In genomic region chr1:209513226-209513625, GRCh38 we compare ENCODE assay signal across 8 cellular contexts.
A peak's percentile ranks its signal among the peaks of the same experiment; 100 is the strongest.
DNase-seq lines count a peak whose midpoint lies in the region; ATAC-seq, FAIRE-seq and TF ChIP-seq lines count a peak whose summit lies in the region.

No MANE protein-coding gene starts in this region.

- intact Hi-C loops in K562 (cut with micrococcal nuclease) = loop anchor here (2.0 to 5.0 kb wide), 3 partner anchors 156 to 860 kb away; no protein-coding TSS in a partner anchor
- intact Hi-C loops in activated T-helper 1 cell treated with anti-CD3 and anti-CD28 coated beads, Interleukin-12 subunit alpha, Interleukin-12 subunit beta, Interleukin-2, Interleukin-4 antibody, amounts not matched to agents 30 ng/mL and 10 ng/mL and 1 ng/mL, durations not matched to agents 14 hours and 24 hours and 36 hours (cut with micrococcal nuclease) = no loop called here

- no peak overlapping the region for H3K4me3 ChIP-seq in HEK293 (ENCODE audit: low read depth, low read length)
- no peak overlapping the region for H3K4me3 ChIP-seq in K562

- H3K4me1 ChIP-seq in HEK293 (ENCODE audit: control insufficient read depth, insufficient read depth, low read length) = no peaks in the 10 kb centered on the region
- no peaks in the 10 kb centered on the region for H3K4me1 ChIP-seq in K562 (replicated peaks in 1 of 2; ENCODE audit: control insufficient read depth in 2 of 2, insufficient read depth in 2 of 2, low read length in 2 of 2)

- no peaks in the 10 kb centered on the region for H4K20me1 ChIP-seq in K562 (replicated peaks; ENCODE audit: control insufficient read depth, insufficient read depth, low read length)

- TF ChIP-seq EP300 in K562 (IDR thresholded peaks at IDR 0.05; ENCODE audit: low read length) = no peak

- peak; percentile 92 for FAIRE-seq in K562 (lab: Jason Lieb, UNC)

- POLR2A ChIA-PET in HEK293 (lab: Yijun Ruan, JAX) = no interaction called here
- POLR2A ChIA-PET in K562 (lab: Yijun Ruan, JAX) = no interaction called here

- H3K9me1 ChIP-seq in K562 (ENCODE audit: control insufficient read depth, insufficient read depth, low read length) = no peaks in the 10 kb centered on the region

- H3K27ac ChIP-seq in HEK293 (ENCODE audit: extremely low read depth, low read depth, low read length) (no peak overlapping the region), K562 (ENCODE audit: extremely low read depth, low read depth, low read length) (no peak overlapping the region)

- CTCF ChIA-PET in HEK293 (lab: Yijun Ruan, JAX) (interaction anchor here (0.6 to 5.9 kb wide), 34 partner anchors 8 to 1661 kb away, joined by 3 to 29 read pairs (median 4); no protein-coding TSS in a partner anchor), K562 (lab: Yijun Ruan, JAX; ENCODE audit: low intra/inter-chr PET ratio) (no interaction called here)

- H3K4me2 ChIP-seq in K562 (ENCODE audit: insufficient read depth, low read length) = no peak overlapping the region

- peak; percentile 19; the same call in 1 of the 2 replicates for TF ChIP-seq CTCF in HEK293 (tag by site-specific recombination; IDR thresholded peaks at IDR 0.05)
- peak; percentile 65 to 79 (median 78) for TF ChIP-seq CTCF in K562 (IDR thresholded peaks at IDR 0.05 in 2 of 3, conservative IDR thresholded peaks at IDR 0.05 in 1 of 3; ENCODE audit: insufficient read depth in 2 of 3, low read depth in 1 of 3, low read length in 3 of 3)
- peak; percentile 64 for TF ChIP-seq CTCF in mesothelial cell of epicardium (IDR thresholded peaks at IDR 0.05; ENCODE audit: unreplicated experiment)

- ATAC-seq in K562 (peak; percentile 94), GM21737 (IDR thresholded peaks at IDR 0.05; ENCODE audit: unreplicated experiment) (no peak)

- H3K9ac ChIP-seq in K562 (ENCODE audit: insufficient read depth in 1 of 2, low read depth in 2 of 2, low read length in 2 of 2) = no peak overlapping the region

- WGBS in K562 (ENCODE audit: insufficient coverage, low coverage, missing lambda C conversion rate) = 0% methylated on average over 5 of the region's 5 CpGs

- no peak overlapping the region for H3K27ac Mint-ChIP-seq in mesothelial cell of epicardium
- no peak overlapping the region for H3K27ac Mint-ChIP-seq in activated T-helper 1 cell treated with anti-CD3 and anti-CD28 coated beads, Interleukin-12 subunit alpha, Interleukin-12 subunit beta, Interleukin-2, Interleukin-4 antibody, amounts not matched to agents 30 ng/mL and 10 ng/mL and 1 ng/mL, durations not matched to agents 14 hours and 24 hours and 36 hours

- TF ChIP-seq RAD21 in K562 (CRISPR knock-in tag; conservative IDR thresholded peaks at IDR 0.05 in 1 of 2, IDR thresholded peaks at IDR 0.05 in 1 of 2) = peak in 1 of 2 experiments; percentile 67; a peak in 2 of 4 replicates

- H3K9me3 ChIP-seq in HEK293 (ENCODE audit: control insufficient read depth, insufficient read depth, low read depth, low read length) = no peaks in the 10 kb centered on the region
- H3K9me3 ChIP-seq in K562 (replicated peaks; ENCODE audit: control insufficient read depth, insufficient read depth, low read depth, low read length) = no peaks in the 10 kb centered on the region

- no TSS peak for BruUV-seq in K562 (replicated peaks; lab: Mats Ljungman, UMichigan)

- H3K27me3 Mint-ChIP-seq in mesothelial cell of epicardium (ENCODE audit: low read depth) = peaks cover 28% of the 10 kb centered on the region
- peaks cover 6% of the 10 kb centered on the region for H3K27me3 Mint-ChIP-seq in activated T-helper 1 cell treated with anti-CD3 and anti-CD28 coated beads, Interleukin-12 subunit alpha, Interleukin-12 subunit beta, Interleukin-2, Interleukin-4 antibody, amounts not matched to agents 30 ng/mL and 10 ng/mL and 1 ng/mL, durations not matched to agents 14 hours and 24 hours and 36 hours (ENCODE audit: insufficient read depth)

- peaks cover 2 to 5% of the 10 kb centered on the region in 2 experiments; a peak in 1 of 5 replicates for H3K27me3 ChIP-seq in K562 (ENCODE audit: control insufficient read depth in 2 of 2, insufficient read depth in 2 of 2, low read length in 2 of 2)

- no peaks in the 10 kb centered on the region for H3K36me3 ChIP-seq in HEK293 (ENCODE audit: control insufficient read depth in 2 of 2, insufficient read depth in 1 of 2, low read length in 2 of 2)
- no peaks in the 10 kb centered on the region for H3K36me3 ChIP-seq in K562 (ENCODE audit: control insufficient read depth, insufficient read depth, low read length)

- H3K4me1 Mint-ChIP-seq in mesothelial cell of epicardium = no peaks in the 10 kb centered on the region
- H3K4me1 Mint-ChIP-seq in activated T-helper 1 cell treated with anti-CD3 and anti-CD28 coated beads, Interleukin-12 subunit alpha, Interleukin-12 subunit beta, Interleukin-2, Interleukin-4 antibody, amounts not matched to agents 30 ng/mL and 10 ng/mL and 1 ng/mL, durations not matched to agents 14 hours and 24 hours and 36 hours (ENCODE audit: low read depth) = no peaks in the 10 kb centered on the region

- in situ Hi-C loops in K562 (cut with MboI) = no loop called here

- DNase-seq in DMS153 treated with DMSO at 0.1 percent for 48 hours (lab: John Stamatoyannopoulos, UW; ENCODE audit: unreplicated experiment) (peak; percentile 67), NCI-H226 (peak; percentile 20), K562 (ENCODE audit: extremely low read depth in 1 of 4, low spot score in 3 of 4) (peak; percentile 32 to 60 (median 42)), mesothelial cell of epicardium (ENCODE audit: low spot score in 2 of 2, unreplicated experiment in 2 of 2) (no peak)
- DNase-seq in activated T-helper 1 cell treated with anti-CD3 and anti-CD28 coated beads, Interleukin-12 subunit alpha, Interleukin-12 subunit beta, Interleukin-2, Interleukin-4 antibody, amounts not matched to agents 30 ng/mL and 10 ng/mL and 1 ng/mL, durations not matched to agents 14 hours and 24 hours and 36 hours (ENCODE audit: low spot score) = no peak
- DNase-seq in stimulated activated naive CD4-positive, alpha-beta T cell treated with Interleukin-2 at 50 U/mL for 16 hours (lab: John Stamatoyannopoulos, UW) = no peak

- no peak overlapping the region for H3K4me3 Mint-ChIP-seq in mesothelial cell of epicardium
- H3K4me3 Mint-ChIP-seq in activated T-helper 1 cell treated with anti-CD3 and anti-CD28 coated beads, Interleukin-12 subunit alpha, Interleukin-12 subunit beta, Interleukin-2, Interleukin-4 antibody, amounts not matched to agents 30 ng/mL and 10 ng/mL and 1 ng/mL, durations not matched to agents 14 hours and 24 hours and 36 hours = no peak overlapping the region

- no peaks in the 10 kb centered on the region for H3K79me2 ChIP-seq in K562 (ENCODE audit: control insufficient read depth, insufficient read depth, low read length)

- peaks cover 3% of the 10 kb centered on the region for H3K9me3 Mint-ChIP-seq in mesothelial cell of epicardium
- no peaks in the 10 kb centered on the region for H3K9me3 Mint-ChIP-seq in activated T-helper 1 cell treated with anti-CD3 and anti-CD28 coated beads, Interleukin-12 subunit alpha, Interleukin-12 subunit beta, Interleukin-2, Interleukin-4 antibody, amounts not matched to agents 30 ng/mL and 10 ng/mL and 1 ng/mL, durations not matched to agents 14 hours and 24 hours and 36 hours

- H2AFZ ChIP-seq in K562 (ENCODE audit: low read depth, low read length) = no peak overlapping the region

- no peaks in the 10 kb centered on the region for H3K36me3 Mint-ChIP-seq in mesothelial cell of epicardium
- no peaks in the 10 kb centered on the region for H3K36me3 Mint-ChIP-seq in activated T-helper 1 cell treated with anti-CD3 and anti-CD28 coated beads, Interleukin-12 subunit alpha, Interleukin-12 subunit beta, Interleukin-2, Interleukin-4 antibody, amounts not matched to agents 30 ng/mL and 10 ng/mL and 1 ng/mL, durations not matched to agents 14 hours and 24 hours and 36 hours (ENCODE audit: low read depth)

- no peak for TF ChIP-seq POLR2A in K562 (conservative IDR thresholded peaks at IDR 0.05)

TF ChIP-seq in HEK293, 187 proteins besides CTCF, POLR2A, EP300 and RAD21 (continues in another document):
- TF ChIP-seq ZNF266 (tag by site-specific recombination; IDR thresholded peaks at IDR 0.05; ENCODE audit: low read depth) = no peak
- TF ChIP-seq ZFHX2 (tag by site-specific recombination; conservative IDR thresholded peaks at IDR 0.05) = no peak

TF ChIP-seq in K562, 482 proteins besides CTCF, POLR2A, EP300 and RAD21:
- TF ChIP-seq PRMT5 (CRISPR knock-in tag; IDR thresholded peaks at IDR 0.05) (no peak), CSDE1 (IDR thresholded peaks at IDR 0.05) (no peak), XRCC3 (IDR thresholded peaks at IDR 0.05) (no peak), SMC3 (conservative IDR thresholded peaks at IDR 0.05; ENCODE audit: insufficient read depth, low read depth, low read length) (0 out of 2 replicates have a peak, but pooled peaks have one; percentile 20), DEAF1 (CRISPR knock-in tag; IDR thresholded peaks at IDR 0.05) (0 out of 2 replicates have a peak, but pooled peaks have one; percentile 10)
TF ChIP-seq in K562: peak in this region for 2.

Comparison
In these comparisons a context has a peak if more than half of its experiments do, and no peak if none do; other contexts are left out.
1. DNase-seq: peak in DMS153 treated with DMSO at 0.1 percent for 48 hours (single experiment), NCI-H226 (single experiment) and K562 (4 of 4); none in mesothelial cell of epicardium (0 of 2), activated T-helper 1 cell treated with anti-CD3 and anti-CD28 coated beads, Interleukin-12 subunit alpha, Interleukin-12 subunit beta, Interleukin-2, Interleukin-4 antibody, amounts not matched to agents 30 ng/mL and 10 ng/mL and 1 ng/mL, durations not matched to agents 14 hours and 24 hours and 36 hours (single experiment) and stimulated activated naive CD4-positive, alpha-beta T cell treated with Interleukin-2 at 50 U/mL for 16 hours (single experiment).
2. CTCF ChIP-seq: peak in every context shown above with its lines; median percentile 78 in K562; 64 in mesothelial cell of epicardium; 19 in HEK293.